ENCODE assay signal across 1 cellular context in the genomic region with DNA sequence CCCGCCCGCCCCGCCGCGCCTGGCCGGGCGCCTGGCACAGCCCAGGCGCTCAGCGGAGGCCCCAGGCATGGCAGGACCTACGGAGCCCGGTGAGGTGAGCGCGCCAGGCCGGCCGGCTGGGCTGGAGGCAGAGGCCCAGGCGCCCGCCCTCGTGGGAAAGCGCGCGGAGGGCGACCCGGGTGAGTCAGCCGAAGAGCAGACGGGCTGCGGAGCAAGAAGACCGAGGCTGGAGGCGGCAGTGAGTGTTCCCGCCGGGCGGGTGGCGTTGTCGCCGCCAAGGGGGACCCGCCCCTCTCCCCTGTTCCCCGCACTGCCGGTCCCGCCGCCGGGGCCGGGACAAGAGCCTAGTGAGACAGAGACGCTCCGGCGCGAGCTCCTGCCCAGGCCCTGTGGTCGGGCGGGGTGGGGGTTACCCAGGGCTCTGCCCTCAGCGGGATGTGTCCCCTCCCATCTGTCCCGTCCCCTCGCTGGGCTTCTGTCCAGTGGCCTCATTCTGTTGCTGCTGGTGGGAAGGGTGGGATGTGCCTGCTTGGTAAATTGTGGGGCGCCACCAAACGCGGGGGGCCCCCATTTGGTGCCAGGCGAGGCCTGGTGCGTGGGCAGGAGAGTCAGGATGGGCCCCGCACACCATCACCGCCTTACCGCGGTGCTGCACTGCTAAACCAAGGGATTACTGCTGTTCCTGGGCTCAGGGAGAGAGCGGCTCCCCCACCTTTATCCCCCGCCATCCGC.
TF ChIP-seq lines count a peak whose summit lies in the region.

No MANE protein-coding gene starts in this region.

TF ChIP-seq in HEK293, 187 proteins besides CTCF, POLR2A, EP300 and RAD21 (continued from another document and continues in another):
- TF ChIP-seq, protein P1, sequence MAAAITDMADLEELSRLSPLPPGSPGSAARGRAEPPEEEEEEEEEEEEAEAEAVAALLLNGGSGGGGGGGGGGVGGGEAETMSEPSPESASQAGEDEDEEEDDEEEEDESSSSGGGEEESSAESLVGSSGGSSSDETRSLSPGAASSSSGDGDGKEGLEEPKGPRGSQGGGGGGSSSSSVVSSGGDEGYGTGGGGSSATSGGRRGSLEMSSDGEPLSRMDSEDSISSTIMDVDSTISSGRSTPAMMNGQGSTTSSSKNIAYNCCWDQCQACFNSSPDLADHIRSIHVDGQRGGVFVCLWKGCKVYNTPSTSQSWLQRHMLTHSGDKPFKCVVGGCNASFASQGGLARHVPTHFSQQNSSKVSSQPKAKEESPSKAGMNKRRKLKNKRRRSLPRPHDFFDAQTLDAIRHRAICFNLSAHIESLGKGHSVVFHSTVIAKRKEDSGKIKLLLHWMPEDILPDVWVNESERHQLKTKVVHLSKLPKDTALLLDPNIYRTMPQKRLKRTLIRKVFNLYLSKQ (tag by site-specific recombination; IDR thresholded peaks at IDR 0.05; ENCODE audit: borderline replicate concordance), result no peak
- TF ChIP-seq ZNF248 (tag by site-specific recombination; IDR thresholded peaks at IDR 0.05), result no peak
- TF ChIP-seq, protein P2, sequence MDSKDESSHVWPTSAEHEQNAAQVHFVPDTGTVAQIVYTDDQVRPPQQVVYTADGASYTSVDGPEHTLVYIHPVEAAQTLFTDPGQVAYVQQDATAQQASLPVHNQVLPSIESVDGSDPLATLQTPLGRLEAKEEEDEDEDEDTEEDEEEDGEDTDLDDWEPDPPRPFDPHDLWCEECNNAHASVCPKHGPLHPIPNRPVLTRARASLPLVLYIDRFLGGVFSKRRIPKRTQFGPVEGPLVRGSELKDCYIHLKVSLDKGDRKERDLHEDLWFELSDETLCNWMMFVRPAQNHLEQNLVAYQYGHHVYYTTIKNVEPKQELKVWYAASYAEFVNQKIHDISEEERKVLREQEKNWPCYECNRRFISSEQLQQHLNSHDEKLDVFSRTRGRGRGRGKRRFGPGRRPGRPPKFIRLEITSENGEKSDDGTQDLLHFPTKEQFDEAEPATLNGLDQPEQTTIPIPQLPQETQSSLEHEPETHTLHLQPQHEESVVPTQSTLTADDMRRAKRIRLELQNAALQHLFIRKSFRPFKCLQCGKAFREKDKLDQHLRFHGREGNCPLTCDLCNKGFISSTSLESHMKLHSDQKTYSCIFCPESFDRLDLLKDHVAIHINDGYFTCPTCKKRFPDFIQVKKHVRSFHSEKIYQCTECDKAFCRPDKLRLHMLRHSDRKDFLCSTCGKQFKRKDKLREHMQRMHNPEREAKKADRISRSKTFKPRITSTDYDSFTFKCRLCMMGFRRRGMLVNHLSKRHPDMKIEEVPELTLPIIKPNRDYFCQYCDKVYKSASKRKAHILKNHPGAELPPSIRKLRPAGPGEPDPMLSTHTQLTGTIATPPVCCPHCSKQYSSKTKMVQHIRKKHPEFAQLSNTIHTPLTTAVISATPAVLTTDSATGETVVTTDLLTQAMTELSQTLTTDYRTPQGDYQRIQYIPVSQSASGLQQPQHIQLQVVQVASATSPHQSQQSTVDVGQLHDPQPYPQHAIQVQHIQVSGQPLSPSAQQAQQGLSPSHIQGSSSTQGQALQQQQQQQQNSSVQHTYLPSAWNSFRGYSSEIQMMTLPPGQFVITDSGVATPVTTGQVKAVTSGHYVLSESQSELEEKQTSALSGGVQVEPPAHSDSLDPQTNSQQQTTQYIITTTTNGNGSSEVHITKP (tag by site-specific recombination; IDR thresholded peaks at IDR 0.05), result 0 out of 2 replicates have a peak, but pooled peaks have one; percentile 22
- no peak for TF ChIP-seq ZNF138 (tag by site-specific recombination; IDR thresholded peaks at IDR 0.05; ENCODE audit: borderline replicate concordance)
- TF ChIP-seq, protein P3, sequence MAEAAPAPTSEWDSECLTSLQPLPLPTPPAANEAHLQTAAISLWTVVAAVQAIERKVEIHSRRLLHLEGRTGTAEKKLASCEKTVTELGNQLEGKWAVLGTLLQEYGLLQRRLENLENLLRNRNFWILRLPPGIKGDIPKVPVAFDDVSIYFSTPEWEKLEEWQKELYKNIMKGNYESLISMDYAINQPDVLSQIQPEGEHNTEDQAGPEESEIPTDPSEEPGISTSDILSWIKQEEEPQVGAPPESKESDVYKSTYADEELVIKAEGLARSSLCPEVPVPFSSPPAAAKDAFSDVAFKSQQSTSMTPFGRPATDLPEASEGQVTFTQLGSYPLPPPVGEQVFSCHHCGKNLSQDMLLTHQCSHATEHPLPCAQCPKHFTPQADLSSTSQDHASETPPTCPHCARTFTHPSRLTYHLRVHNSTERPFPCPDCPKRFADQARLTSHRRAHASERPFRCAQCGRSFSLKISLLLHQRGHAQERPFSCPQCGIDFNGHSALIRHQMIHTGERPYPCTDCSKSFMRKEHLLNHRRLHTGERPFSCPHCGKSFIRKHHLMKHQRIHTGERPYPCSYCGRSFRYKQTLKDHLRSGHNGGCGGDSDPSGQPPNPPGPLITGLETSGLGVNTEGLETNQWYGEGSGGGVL (tag by site-specific recombination; IDR thresholded peaks at IDR 0.05), result peak; percentile 53; the same call in 1 of the 2 replicates
- peak; percentile 67 for TF ChIP-seq EGR2 (tag by site-specific recombination; IDR thresholded peaks at IDR 0.05; ENCODE audit: low read depth)
- TF ChIP-seq KLF10 (tag by site-specific recombination; IDR thresholded peaks at IDR 0.05), result no peak
- TF ChIP-seq ZFP69B (tag by site-specific recombination; IDR thresholded peaks at IDR 0.05), result peak; percentile 99
- TF ChIP-seq, protein P4, sequence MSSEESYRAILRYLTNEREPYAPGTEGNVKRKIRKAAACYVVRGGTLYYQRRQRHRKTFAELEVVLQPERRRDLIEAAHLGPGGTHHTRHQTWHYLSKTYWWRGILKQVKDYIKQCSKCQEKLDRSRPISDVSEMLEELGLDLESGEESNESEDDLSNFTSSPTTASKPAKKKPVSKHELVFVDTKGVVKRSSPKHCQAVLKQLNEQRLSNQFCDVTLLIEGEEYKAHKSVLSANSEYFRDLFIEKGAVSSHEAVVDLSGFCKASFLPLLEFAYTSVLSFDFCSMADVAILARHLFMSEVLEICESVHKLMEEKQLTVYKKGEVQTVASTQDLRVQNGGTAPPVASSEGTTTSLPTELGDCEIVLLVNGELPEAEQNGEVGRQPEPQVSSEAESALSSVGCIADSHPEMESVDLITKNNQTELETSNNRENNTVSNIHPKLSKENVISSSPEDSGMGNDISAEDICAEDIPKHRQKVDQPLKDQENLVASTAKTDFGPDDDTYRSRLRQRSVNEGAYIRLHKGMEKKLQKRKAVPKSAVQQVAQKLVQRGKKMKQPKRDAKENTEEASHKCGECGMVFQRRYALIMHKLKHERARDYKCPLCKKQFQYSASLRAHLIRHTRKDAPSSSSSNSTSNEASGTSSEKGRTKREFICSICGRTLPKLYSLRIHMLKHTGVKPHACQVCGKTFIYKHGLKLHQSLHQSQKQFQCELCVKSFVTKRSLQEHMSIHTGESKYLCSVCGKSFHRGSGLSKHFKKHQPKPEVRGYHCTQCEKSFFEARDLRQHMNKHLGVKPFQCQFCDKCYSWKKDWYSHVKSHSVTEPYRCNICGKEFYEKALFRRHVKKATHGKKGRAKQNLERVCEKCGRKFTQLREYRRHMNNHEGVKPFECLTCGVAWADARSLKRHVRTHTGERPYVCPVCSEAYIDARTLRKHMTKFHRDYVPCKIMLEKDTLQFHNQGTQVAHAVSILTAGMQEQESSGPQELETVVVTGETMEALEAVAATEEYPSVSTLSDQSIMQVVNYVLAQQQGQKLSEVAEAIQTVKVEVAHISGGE (tag by site-specific recombination; conservative IDR thresholded peaks at IDR 0.05; ENCODE audit: low read depth), result no peak
- TF ChIP-seq ZNF423 (tag by site-specific recombination; IDR thresholded peaks at IDR 0.05), result no peak
- no peak for TF ChIP-seq ZNF561 (tag by site-specific recombination; IDR thresholded peaks at IDR 0.05; ENCODE audit: borderline replicate concordance)
- TF ChIP-seq, protein P5, sequence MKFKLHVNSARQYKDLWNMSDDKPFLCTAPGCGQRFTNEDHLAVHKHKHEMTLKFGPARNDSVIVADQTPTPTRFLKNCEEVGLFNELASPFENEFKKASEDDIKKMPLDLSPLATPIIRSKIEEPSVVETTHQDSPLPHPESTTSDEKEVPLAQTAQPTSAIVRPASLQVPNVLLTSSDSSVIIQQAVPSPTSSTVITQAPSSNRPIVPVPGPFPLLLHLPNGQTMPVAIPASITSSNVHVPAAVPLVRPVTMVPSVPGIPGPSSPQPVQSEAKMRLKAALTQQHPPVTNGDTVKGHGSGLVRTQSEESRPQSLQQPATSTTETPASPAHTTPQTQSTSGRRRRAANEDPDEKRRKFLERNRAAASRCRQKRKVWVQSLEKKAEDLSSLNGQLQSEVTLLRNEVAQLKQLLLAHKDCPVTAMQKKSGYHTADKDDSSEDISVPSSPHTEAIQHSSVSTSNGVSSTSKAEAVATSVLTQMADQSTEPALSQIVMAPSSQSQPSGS (tag by site-specific recombination; IDR thresholded peaks at IDR 0.05; ENCODE audit: low read depth), result no peak
- no peak for TF ChIP-seq ZNF311 (tag by site-specific recombination; IDR thresholded peaks at IDR 0.05; ENCODE audit: borderline replicate concordance)
- no peak for TF ChIP-seq ZNF747 (tag by site-specific recombination; IDR thresholded peaks at IDR 0.05)
- TF ChIP-seq ZNF658 (tag by site-specific recombination; IDR thresholded peaks at IDR 0.05), result no peak
- no peak for TF ChIP-seq ZNF785 (tag by site-specific recombination; IDR thresholded peaks at IDR 0.05)
- TF ChIP-seq, protein P6, sequence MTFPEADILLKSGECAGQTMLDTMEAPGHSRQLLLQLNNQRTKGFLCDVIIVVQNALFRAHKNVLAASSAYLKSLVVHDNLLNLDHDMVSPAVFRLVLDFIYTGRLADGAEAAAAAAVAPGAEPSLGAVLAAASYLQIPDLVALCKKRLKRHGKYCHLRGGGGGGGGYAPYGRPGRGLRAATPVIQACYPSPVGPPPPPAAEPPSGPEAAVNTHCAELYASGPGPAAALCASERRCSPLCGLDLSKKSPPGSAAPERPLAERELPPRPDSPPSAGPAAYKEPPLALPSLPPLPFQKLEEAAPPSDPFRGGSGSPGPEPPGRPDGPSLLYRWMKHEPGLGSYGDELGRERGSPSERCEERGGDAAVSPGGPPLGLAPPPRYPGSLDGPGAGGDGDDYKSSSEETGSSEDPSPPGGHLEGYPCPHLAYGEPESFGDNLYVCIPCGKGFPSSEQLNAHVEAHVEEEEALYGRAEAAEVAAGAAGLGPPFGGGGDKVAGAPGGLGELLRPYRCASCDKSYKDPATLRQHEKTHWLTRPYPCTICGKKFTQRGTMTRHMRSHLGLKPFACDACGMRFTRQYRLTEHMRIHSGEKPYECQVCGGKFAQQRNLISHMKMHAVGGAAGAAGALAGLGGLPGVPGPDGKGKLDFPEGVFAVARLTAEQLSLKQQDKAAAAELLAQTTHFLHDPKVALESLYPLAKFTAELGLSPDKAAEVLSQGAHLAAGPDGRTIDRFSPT (tag by site-specific recombination; IDR thresholded peaks at IDR 0.05), result peak; percentile 71; the same call in 1 of the 2 replicates
- TF ChIP-seq ZNF830 (tag by site-specific recombination; IDR thresholded peaks at IDR 0.05; ENCODE audit: low read depth), result no peak
- TF ChIP-seq, protein P7, sequence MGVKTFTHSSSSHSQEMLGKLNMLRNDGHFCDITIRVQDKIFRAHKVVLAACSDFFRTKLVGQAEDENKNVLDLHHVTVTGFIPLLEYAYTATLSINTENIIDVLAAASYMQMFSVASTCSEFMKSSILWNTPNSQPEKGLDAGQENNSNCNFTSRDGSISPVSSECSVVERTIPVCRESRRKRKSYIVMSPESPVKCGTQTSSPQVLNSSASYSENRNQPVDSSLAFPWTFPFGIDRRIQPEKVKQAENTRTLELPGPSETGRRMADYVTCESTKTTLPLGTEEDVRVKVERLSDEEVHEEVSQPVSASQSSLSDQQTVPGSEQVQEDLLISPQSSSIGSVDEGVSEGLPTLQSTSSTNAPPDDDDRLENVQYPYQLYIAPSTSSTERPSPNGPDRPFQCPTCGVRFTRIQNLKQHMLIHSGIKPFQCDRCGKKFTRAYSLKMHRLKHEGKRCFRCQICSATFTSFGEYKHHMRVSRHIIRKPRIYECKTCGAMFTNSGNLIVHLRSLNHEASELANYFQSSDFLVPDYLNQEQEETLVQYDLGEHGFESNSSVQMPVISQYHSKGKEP (tag by site-specific recombination; IDR thresholded peaks at IDR 0.05), result no peak
- peak; percentile 86 for TF ChIP-seq KLF1 (tag by site-specific recombination; IDR thresholded peaks at IDR 0.05)
- TF ChIP-seq, protein P8, sequence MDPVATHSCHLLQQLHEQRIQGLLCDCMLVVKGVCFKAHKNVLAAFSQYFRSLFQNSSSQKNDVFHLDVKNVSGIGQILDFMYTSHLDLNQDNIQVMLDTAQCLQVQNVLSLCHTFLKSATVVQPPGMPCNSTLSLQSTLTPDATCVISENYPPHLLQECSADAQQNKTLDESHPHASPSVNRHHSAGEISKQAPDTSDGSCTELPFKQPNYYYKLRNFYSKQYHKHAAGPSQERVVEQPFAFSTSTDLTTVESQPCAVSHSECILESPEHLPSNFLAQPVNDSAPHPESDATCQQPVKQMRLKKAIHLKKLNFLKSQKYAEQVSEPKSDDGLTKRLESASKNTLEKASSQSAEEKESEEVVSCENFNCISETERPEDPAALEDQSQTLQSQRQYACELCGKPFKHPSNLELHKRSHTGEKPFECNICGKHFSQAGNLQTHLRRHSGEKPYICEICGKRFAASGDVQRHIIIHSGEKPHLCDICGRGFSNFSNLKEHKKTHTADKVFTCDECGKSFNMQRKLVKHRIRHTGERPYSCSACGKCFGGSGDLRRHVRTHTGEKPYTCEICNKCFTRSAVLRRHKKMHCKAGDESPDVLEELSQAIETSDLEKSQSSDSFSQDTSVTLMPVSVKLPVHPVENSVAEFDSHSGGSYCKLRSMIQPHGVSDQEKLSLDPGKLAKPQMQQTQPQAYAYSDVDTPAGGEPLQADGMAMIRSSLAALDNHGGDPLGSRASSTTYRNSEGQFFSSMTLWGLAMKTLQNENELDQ (tag by site-specific recombination; IDR thresholded peaks at IDR 0.05; ENCODE audit: low read depth), result no peak
- TF ChIP-seq, protein P9, sequence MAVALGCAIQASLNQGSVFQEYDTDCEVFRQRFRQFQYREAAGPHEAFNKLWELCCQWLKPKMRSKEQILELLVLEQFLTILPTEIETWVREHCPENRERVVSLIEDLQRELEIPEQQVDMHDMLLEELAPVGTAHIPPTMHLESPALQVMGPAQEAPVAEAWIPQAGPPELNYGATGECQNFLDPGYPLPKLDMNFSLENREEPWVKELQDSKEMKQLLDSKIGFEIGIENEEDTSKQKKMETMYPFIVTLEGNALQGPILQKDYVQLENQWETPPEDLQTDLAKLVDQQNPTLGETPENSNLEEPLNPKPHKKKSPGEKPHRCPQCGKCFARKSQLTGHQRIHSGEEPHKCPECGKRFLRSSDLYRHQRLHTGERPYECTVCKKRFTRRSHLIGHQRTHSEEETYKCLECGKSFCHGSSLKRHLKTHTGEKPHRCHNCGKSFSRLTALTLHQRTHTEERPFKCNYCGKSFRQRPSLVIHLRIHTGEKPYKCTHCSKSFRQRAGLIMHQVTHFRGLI (tag by site-specific recombination; IDR thresholded peaks at IDR 0.05), result peak; percentile 51
- TF ChIP-seq, protein P10, sequence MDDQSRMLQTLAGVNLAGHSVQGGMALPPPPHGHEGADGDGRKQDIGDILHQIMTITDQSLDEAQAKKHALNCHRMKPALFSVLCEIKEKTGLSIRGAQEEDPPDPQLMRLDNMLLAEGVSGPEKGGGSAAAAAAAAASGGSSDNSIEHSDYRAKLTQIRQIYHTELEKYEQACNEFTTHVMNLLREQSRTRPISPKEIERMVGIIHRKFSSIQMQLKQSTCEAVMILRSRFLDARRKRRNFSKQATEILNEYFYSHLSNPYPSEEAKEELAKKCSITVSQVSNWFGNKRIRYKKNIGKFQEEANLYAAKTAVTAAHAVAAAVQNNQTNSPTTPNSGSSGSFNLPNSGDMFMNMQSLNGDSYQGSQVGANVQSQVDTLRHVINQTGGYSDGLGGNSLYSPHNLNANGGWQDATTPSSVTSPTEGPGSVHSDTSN (CRISPR knock-in tag; IDR thresholded peaks at IDR 0.05), result 0 out of 2 replicates have a peak, but pooled peaks have one; percentile 30
- TF ChIP-seq SP7 (tag by site-specific recombination; IDR thresholded peaks at IDR 0.05), result peak; percentile 66
- TF ChIP-seq SALL2 (tag by site-specific recombination; IDR thresholded peaks at IDR 0.05; ENCODE audit: borderline replicate concordance), result no peak
- no peak for TF ChIP-seq ZNF174 (tag by site-specific recombination; IDR thresholded peaks at IDR 0.05)
- peak; percentile 44 for TF ChIP-seq ZNF335 (tag by site-specific recombination; conservative IDR thresholded peaks at IDR 0.05)
- 0 out of 2 replicates have a peak, but pooled peaks have one; percentile 37 for TF ChIP-seq ZBTB17 (tag by site-specific recombination; IDR thresholded peaks at IDR 0.05)
